In the genomic region with DNA sequence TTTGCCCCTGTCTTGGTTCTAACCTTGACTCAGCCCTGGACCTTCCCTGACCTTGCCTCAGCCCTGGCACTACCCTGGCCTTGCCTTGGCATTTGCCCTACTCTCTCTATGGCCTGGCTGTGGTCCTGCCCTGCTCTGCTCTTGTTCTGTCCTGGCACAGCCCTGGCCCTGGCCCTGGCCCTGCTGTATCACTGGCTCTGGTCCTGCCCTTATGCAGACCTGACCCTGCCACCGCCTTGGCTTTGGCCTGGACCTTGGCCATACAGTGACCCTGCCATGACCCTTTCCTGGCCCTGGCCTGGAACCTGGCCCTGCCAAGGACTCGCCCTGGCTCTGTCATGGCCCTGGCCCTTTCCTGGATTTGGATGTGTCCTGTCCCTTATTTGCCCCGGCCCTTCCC, we compare ENCODE assay signal across 3 cellular contexts.
DNase-seq lines count a peak whose midpoint lies in the region.
"Not testable (repeated sequence)": the region's sequence is repeated elsewhere in the genome, so short reads cannot be mapped to it uniquely, and the experiment has no call there.

No MANE protein-coding gene starts in this region.

- DNase-seq in MG63 (peak; percentile 63), posterior vena cava (ENCODE audit: low spot score) (peak; percentile 66)
- DNase-seq in activated effector memory CD4-positive, alpha-beta T cell treated with anti-CD3 and anti-CD28 coated beads, Interleukin-2, amount 50 U/mL, for 16 hours: peak; percentile 16

- H3K36me3 ChIP-seq in MG63: not testable (repeated sequence)

- H3K9me3 ChIP-seq in MG63: not testable (repeated sequence)

- intact Hi-C loops in posterior vena cava (cut with DNase I): not testable (repeated sequence)

- H3K27me3 ChIP-seq in MG63: not testable (repeated sequence)

- H3K4me3 ChIP-seq in MG63: not testable (repeated sequence)

Comparison
In these comparisons a context has a peak if more than half of its experiments do, and no peak if none do; other contexts are left out.
1. DNase-seq: peak in every context shown above with its lines; median percentile 66 in posterior vena cava; 63 in MG63; 16 in activated effector memory CD4-positive, alpha-beta T cell treated with anti-CD3 and anti-CD28 coated beads, Interleukin-2, amount 50 U/mL, for 16 hours.